In the genomic region with DNA sequence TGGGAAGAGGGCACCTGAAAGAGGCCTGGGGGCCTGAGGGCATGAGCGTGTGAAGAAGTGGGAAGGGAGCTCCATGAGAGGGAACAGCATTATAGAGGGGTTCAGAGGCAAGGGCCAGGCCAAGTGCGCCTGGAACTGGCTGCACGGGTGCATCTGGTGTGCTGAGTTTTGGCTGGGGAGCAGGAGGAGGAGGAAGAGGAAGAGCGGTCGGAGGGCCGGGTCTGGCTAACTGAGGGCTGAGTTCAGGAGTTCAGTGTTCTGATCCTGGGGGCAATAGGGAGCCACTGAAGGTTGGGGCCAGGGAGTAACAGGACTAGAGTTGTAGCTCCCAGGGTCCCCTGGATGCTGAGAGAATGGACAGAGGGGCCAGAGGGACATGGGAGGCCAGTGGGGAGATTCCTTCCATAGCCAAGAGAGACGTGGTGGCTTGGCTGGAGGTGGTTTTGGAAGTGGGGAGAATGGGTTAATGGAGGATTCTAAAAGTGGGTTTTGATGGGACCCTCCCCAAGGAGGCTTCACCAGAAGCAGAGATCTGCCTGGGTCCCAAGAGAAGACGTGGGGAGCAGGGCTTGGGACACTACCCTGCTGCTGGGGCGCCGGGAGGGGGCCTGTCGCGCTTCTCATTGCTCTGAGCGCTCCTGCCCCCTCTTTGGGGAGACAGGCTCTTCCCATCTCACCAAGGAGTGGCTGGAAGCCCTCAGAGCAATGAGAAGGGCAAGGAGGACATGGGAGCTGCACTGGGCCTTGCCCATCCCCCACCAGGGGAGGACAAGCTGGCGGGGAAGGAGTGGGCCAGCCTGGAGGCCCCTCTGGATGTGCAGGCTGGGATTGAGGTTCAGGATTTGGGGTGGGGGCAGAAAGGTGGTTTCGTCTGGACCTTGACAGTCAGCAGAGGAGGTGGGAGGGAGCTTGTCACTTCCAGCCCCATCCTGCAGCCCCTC, we compare ENCODE assay signal across 1 cellular context.
TF ChIP-seq lines count a peak whose summit lies in the region.

No MANE protein-coding gene starts in this region.

TF ChIP-seq in HepG2, 621 proteins besides CTCF, POLR2A, EP300 and RAD21 (continued from another document):
- no peak for TF ChIP-seq ZBTB2 (CRISPR knock-in tag; IDR thresholded peaks at IDR 0.05; ENCODE audit: low read depth)
- TF ChIP-seq ZSCAN29 (CRISPR knock-in tag; conservative IDR thresholded peaks at IDR 0.05), result no peak
- no peak for TF ChIP-seq ZNF264 (CRISPR knock-in tag; IDR thresholded peaks at IDR 0.05)
- TF ChIP-seq, protein P1, sequence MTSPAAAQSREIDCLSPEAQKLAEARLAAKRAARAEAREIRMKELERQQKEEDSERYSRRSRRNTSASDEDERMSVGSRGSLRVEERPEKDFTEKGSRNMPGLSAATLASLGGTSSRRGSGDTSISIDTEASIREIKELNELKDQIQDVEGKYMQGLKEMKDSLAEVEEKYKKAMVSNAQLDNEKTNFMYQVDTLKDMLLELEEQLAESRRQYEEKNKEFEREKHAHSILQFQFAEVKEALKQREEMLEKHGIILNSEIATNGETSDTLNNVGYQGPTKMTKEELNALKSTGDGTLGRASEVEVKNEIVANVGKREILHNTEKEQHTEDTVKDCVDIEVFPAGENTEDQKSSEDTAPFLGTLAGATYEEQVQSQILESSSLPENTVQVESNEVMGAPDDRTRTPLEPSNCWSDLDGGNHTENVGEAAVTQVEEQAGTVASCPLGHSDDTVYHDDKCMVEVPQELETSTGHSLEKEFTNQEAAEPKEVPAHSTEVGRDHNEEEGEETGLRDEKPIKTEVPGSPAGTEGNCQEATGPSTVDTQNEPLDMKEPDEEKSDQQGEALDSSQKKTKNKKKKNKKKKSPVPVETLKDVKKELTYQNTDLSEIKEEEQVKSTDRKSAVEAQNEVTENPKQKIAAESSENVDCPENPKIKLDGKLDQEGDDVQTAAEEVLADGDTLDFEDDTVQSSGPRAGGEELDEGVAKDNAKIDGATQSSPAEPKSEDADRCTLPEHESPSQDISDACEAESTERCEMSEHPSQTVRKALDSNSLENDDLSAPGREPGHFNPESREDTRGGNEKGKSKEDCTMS (CRISPR knock-in tag; conservative IDR thresholded peaks at IDR 0.05), result no peak
- TF ChIP-seq, protein P2, sequence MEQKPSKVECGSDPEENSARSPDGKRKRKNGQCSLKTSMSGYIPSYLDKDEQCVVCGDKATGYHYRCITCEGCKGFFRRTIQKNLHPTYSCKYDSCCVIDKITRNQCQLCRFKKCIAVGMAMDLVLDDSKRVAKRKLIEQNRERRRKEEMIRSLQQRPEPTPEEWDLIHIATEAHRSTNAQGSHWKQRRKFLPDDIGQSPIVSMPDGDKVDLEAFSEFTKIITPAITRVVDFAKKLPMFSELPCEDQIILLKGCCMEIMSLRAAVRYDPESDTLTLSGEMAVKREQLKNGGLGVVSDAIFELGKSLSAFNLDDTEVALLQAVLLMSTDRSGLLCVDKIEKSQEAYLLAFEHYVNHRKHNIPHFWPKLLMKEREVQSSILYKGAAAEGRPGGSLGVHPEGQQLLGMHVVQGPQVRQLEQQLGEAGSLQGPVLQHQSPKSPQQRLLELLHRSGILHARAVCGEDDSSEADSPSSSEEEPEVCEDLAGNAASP (CRISPR knock-in tag; IDR thresholded peaks at IDR 0.05; ENCODE audit: borderline replicate concordance), result no peak
- TF ChIP-seq, protein P3, sequence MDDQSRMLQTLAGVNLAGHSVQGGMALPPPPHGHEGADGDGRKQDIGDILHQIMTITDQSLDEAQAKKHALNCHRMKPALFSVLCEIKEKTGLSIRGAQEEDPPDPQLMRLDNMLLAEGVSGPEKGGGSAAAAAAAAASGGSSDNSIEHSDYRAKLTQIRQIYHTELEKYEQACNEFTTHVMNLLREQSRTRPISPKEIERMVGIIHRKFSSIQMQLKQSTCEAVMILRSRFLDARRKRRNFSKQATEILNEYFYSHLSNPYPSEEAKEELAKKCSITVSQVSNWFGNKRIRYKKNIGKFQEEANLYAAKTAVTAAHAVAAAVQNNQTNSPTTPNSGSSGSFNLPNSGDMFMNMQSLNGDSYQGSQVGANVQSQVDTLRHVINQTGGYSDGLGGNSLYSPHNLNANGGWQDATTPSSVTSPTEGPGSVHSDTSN (CRISPR knock-in tag; IDR thresholded peaks at IDR 0.05; ENCODE audit: borderline replicate concordance), result no peak
- TF ChIP-seq LCORL (IDR thresholded peaks at IDR 0.05), result no peak
- no peak for TF ChIP-seq LCORL (CRISPR knock-in tag; IDR thresholded peaks at IDR 0.05)
- no peak for TF ChIP-seq BCL6 (CRISPR knock-in tag; IDR thresholded peaks at IDR 0.05)
- no peak for TF ChIP-seq TOE1 (CRISPR knock-in tag; IDR thresholded peaks at IDR 0.05)
- no peak; the same call in 1 of the 2 replicates for TF ChIP-seq ZFX (CRISPR knock-in tag; IDR thresholded peaks at IDR 0.05; ENCODE audit: low read depth)
- 0 out of 2 replicates have a peak, but pooled peaks have one; percentile 43 for TF ChIP-seq SETDB1 (CRISPR knock-in tag; IDR thresholded peaks at IDR 0.05; ENCODE audit: borderline replicate concordance)
- no peak for TF ChIP-seq ZNF644 (CRISPR knock-in tag; IDR thresholded peaks at IDR 0.05; ENCODE audit: low read depth)
- no peak for TF ChIP-seq NR2F6 (IDR thresholded peaks at IDR 0.05)
- TF ChIP-seq NR2F6 (CRISPR knock-in tag; IDR thresholded peaks at IDR 0.05), result no peak
- no peak for TF ChIP-seq ATRX (CRISPR knock-in tag; IDR thresholded peaks at IDR 0.05; ENCODE audit: borderline replicate concordance)
